11 cellular contexts compared by ENCODE assay signal in the genomic region with DNA sequence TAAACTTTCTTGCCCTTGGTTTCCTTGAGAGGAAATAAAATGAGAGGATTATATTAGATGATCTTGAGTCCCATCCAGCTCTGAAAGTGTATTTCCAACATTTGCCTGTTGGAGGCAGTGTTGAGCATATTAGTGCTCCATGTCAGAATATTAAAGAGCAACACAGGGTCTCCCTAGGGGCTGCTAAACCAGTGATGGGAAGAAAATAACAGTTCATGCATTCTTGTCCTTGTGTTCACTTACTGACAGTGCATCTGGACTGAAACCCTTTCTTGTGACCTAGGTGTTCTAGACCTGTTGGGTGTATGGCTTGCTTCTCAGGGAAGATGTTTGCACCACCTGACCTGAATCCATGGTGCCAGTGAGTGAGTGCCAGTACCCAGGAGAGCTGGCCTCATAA.
A peak's percentile ranks its signal among the peaks of the same experiment; 100 is the strongest.
DNase-seq lines count a peak whose midpoint lies in the region; ATAC-seq and TF ChIP-seq lines count a peak whose summit lies in the region.
"Had no signal": no experiment of that assay in that cellular context is flagged by ENCODE, and none has a peak within 500 bp of the region (broad histone marks: within the 10 kb centered on the region; RNA-seq: fewer than 3 reads in every experiment).

No MANE protein-coding gene starts in this region.

- intact Hi-C loops in posterior cingulate gyrus (cut with DNase I), result loop anchor here (10.0 kb wide), 1 partner anchor 283 kb away; no protein-coding TSS in a partner anchor

- H3K4me3 ChIP-seq in fibroblast of pulmonary artery (replicated peaks; ENCODE audit: low read depth, low read length), result no peak overlapping the region

- DNase-seq in activated CD4-positive, alpha-beta T cell treated with anti-CD3 and anti-CD28 coated beads for 48 hours, result peak; percentile 44
- DNase-seq in activated CD4-positive, alpha-beta T cell treated with anti-CD3 and anti-CD28 coated beads for 1 hour, result no peak
- DNase-seq in RPMI8226 (peak; percentile 42), fibroblast of pulmonary artery (ENCODE audit: low read depth) (peak; percentile 6), DMS114 treated with DMSO at 0.1 percent for 48 hours (lab: John Stamatoyannopoulos, UW; ENCODE audit: unreplicated experiment) (no peak), posterior cingulate gyrus (no peak)
- peak; percentile 10 to 59 for DNase-seq in stimulated activated effector memory CD8-positive, alpha-beta T cell treated with anti-CD3 and anti-CD28 coated beads, Interleukin-12 subunit alpha, Interleukin-12 subunit beta, amount 100 ng/mL, for 72 hours (ENCODE audit: low spot score in 2 of 2)
- DNase-seq: activated naive CD4-positive, alpha-beta T cell; Calu3; left cardiac atrium had no signal

- H3K9me3 Mint-ChIP-seq in stimulated activated effector memory CD8-positive, alpha-beta T cell treated with anti-CD3 and anti-CD28 coated beads, Interleukin-12 subunit alpha, Interleukin-12 subunit beta, amount 100 ng/mL, for 72 hours, result no peaks in the 10 kb centered on the region

- peaks cover 19% of the 10 kb centered on the region for H3K4me1 Mint-ChIP-seq in stimulated activated effector memory CD8-positive, alpha-beta T cell treated with anti-CD3 and anti-CD28 coated beads, Interleukin-12 subunit alpha, Interleukin-12 subunit beta, amount 100 ng/mL, for 72 hours

- H3K27ac Mint-ChIP-seq in stimulated activated effector memory CD8-positive, alpha-beta T cell treated with anti-CD3 and anti-CD28 coated beads, Interleukin-12 subunit alpha, Interleukin-12 subunit beta, amount 100 ng/mL, for 72 hours, result no peak overlapping the region

- no peaks in the 10 kb centered on the region for H3K36me3 Mint-ChIP-seq in stimulated activated effector memory CD8-positive, alpha-beta T cell treated with anti-CD3 and anti-CD28 coated beads, Interleukin-12 subunit alpha, Interleukin-12 subunit beta, amount 100 ng/mL, for 72 hours

- H3K4me3 Mint-ChIP-seq in stimulated activated effector memory CD8-positive, alpha-beta T cell treated with anti-CD3 and anti-CD28 coated beads, Interleukin-12 subunit alpha, Interleukin-12 subunit beta, amount 100 ng/mL, for 72 hours, result no peak overlapping the region

- ATAC-seq in stimulated activated effector memory CD8-positive, alpha-beta T cell treated with anti-CD3 and anti-CD28 coated beads, Interleukin-12 subunit alpha, Interleukin-12 subunit beta, amount 100 ng/mL, for 72 hours, result no peak
- no peak for ATAC-seq in HG03280 (IDR thresholded peaks at IDR 0.05; ENCODE audit: unreplicated experiment)

- TF ChIP-seq CTCF in fibroblast of pulmonary artery (IDR thresholded peaks at IDR 0.05; ENCODE audit: low read length, missing control alignments), result peak; percentile 33

Comparison
In these comparisons a context has a peak if more than half of its experiments do, and no peak if none do; other contexts are left out.
1. DNase-seq: peak in activated CD4-positive, alpha-beta T cell treated with anti-CD3 and anti-CD28 coated beads for 48 hours (single experiment), RPMI8226 (single experiment), fibroblast of pulmonary artery (single experiment) and stimulated activated effector memory CD8-positive, alpha-beta T cell treated with anti-CD3 and anti-CD28 coated beads, Interleukin-12 subunit alpha, Interleukin-12 subunit beta, amount 100 ng/mL, for 72 hours (2 of 2); none in activated CD4-positive, alpha-beta T cell treated with anti-CD3 and anti-CD28 coated beads for 1 hour (single experiment), DMS114 treated with DMSO at 0.1 percent for 48 hours (single experiment) and posterior cingulate gyrus (0 of 10).